ENCODE assay signal across 1 cellular context in genomic region chr7:151260471-151260870, GRCh38.
TF ChIP-seq lines count a peak whose summit lies in the region.

No MANE protein-coding gene starts in this region.

TF ChIP-seq in H1, 55 proteins besides CTCF, POLR2A, EP300 and RAD21:
- no peak for TF ChIP-seq SIN3A (conservative IDR thresholded peaks at IDR 0.05 in 1 of 2, IDR thresholded peaks at IDR 0.05 in 1 of 2; ENCODE audit: low read depth in 1 of 2, low read length in 2 of 2)
